8 cellular contexts compared by ENCODE assay signal in genomic region chr21:45154511-45155508, GRCh38.
DNase-seq lines count a peak whose midpoint lies in the region; ATAC-seq and TF ChIP-seq lines count a peak whose summit lies in the region.

No MANE protein-coding gene starts in this region.

- H3K9me2 ChIP-seq in hepatocyte (replicated peaks; ENCODE audit: insufficient read depth) = no peaks in the 10 kb centered on the region

- H3K36me3 Mint-ChIP-seq in naive thymus-derived CD4-positive, alpha-beta T cell = peaks cover 0 to 19% (median 4%) of the 10 kb centered on the region in 5 donors
- H3K36me3 Mint-ChIP-seq in CD14-positive monocyte = no peaks in the 10 kb centered on the region

- H3K4me1 Mint-ChIP-seq in naive thymus-derived CD4-positive, alpha-beta T cell = peaks cover 23 to 55% (median 43%) of the 10 kb centered on the region in 7 donors
- H3K4me1 Mint-ChIP-seq in CD14-positive monocyte = peaks cover 33% of the 10 kb centered on the region

- H3K9me3 Mint-ChIP-seq in naive thymus-derived CD4-positive, alpha-beta T cell = peaks cover 0 to 13% (median 0%) of the 10 kb centered on the region in 11 donors
- H3K9me3 Mint-ChIP-seq in CD14-positive monocyte = peaks cover 0 to 15% (median 11%) of the 10 kb centered on the region in 7 donors

- peak overlapping the region in 7 of 10 donors; percentile 7 to 45 (median 31) for H3K4me3 Mint-ChIP-seq in naive thymus-derived CD4-positive, alpha-beta T cell
- no peak overlapping the region for H3K4me3 Mint-ChIP-seq in CD14-positive monocyte

- no peaks in the 10 kb centered on the region for H4K20me1 ChIP-seq in hepatocyte (ENCODE audit: insufficient read depth, poor library complexity, severe bottlenecking)

- TF ChIP-seq CTCF in hepatocyte (IDR thresholded peaks at IDR 0.05; ENCODE audit: poor library complexity) (no peak), CD14-positive monocyte (IDR thresholded peaks at IDR 0.05) (no peak)

- H3K27ac Mint-ChIP-seq in naive thymus-derived CD4-positive, alpha-beta T cell = peak overlapping the region in 8 of 9 donors; percentile 5 to 84 (median 40)
- peak overlapping the region in 1 of 7 donors; percentile 46 for H3K27ac Mint-ChIP-seq in CD14-positive monocyte

- H3K4me3 ChIP-seq in naive thymus-derived CD4-positive, alpha-beta T cell (ENCODE audit: low read length) = no peak overlapping the region
- no peak overlapping the region for H3K4me3 ChIP-seq in hepatocyte

- H3K4me1 ChIP-seq in naive thymus-derived CD4-positive, alpha-beta T cell (ENCODE audit: control insufficient read depth in 2 of 2, insufficient read depth in 2 of 2, low read length in 2 of 2) = peaks cover 16 to 30% of the 10 kb centered on the region in 2 donors
- no peaks in the 10 kb centered on the region for H3K4me1 ChIP-seq in hepatocyte (ENCODE audit: insufficient read depth)

- H3K27ac ChIP-seq in naive thymus-derived CD4-positive, alpha-beta T cell (ENCODE audit: low read depth, low read length) = no peak overlapping the region
- no peak overlapping the region for H3K27ac ChIP-seq in hepatocyte

- DNase-seq in GM04503 (ENCODE audit: low read depth) = peak; percentile 55
- DNase-seq in NCI-H226 = peak; percentile 63
- DNase-seq in brain pericyte (ENCODE audit: low read depth, low spot score) = peak; percentile 67
- peak in 7 of 9 donors; percentile 32 to 57 (median 45) for DNase-seq in naive thymus-derived CD4-positive, alpha-beta T cell
- no peak for DNase-seq in hepatocyte (ENCODE audit: low spot score)
- no peak for DNase-seq in CD14-positive monocyte (ENCODE audit: low spot score)
- DNase-seq in anterior cingulate cortex (lab: John Stamatoyannopoulos, UW) = no peak

- no peaks in the 10 kb centered on the region for H3K79me2 ChIP-seq in hepatocyte

- CTCF ChIA-PET in naive thymus-derived CD4-positive, alpha-beta T cell (lab: Charles Lee) = no interaction called here

- POLR2A ChIA-PET in naive thymus-derived CD4-positive, alpha-beta T cell (lab: Charles Lee) = no interaction called here

- no peak overlapping the region for H2AFZ ChIP-seq in hepatocyte

- peak; percentile 74 for ATAC-seq in naive thymus-derived CD4-positive, alpha-beta T cell
- ATAC-seq in GM19455 (IDR thresholded peaks at IDR 0.05; ENCODE audit: unreplicated experiment) = no peak

- H3K27me3 Mint-ChIP-seq in naive thymus-derived CD4-positive, alpha-beta T cell = no peaks in the 10 kb centered on the region
- no peaks in the 10 kb centered on the region for H3K27me3 Mint-ChIP-seq in CD14-positive monocyte (ENCODE audit: low read depth in 3 of 3)

- intact Hi-C loops in naive thymus-derived CD4-positive, alpha-beta T cell (cut with micrococcal nuclease) = loop anchor here in 1 of 2 donors (10.0 kb wide), 1 partner anchor 100 kb away; no protein-coding TSS in a partner anchor
- intact Hi-C loops in CD14-positive monocyte (cut with micrococcal nuclease) = no loop called here

- no peaks in the 10 kb centered on the region for H3K36me3 ChIP-seq in naive thymus-derived CD4-positive, alpha-beta T cell (ENCODE audit: control insufficient read depth in 2 of 3, insufficient read depth in 3 of 3, low read length in 3 of 3)
- H3K36me3 ChIP-seq in hepatocyte (replicated peaks; ENCODE audit: insufficient read depth, low read depth) = no peaks in the 10 kb centered on the region

- H3K9me3 ChIP-seq in naive thymus-derived CD4-positive, alpha-beta T cell (ENCODE audit: control insufficient read depth in 2 of 3, low read length in 3 of 3) = no peaks in the 10 kb centered on the region
- H3K9me3 ChIP-seq in hepatocyte (ENCODE audit: low read depth) = no peaks in the 10 kb centered on the region

- 86% methylated on average over 9 of the region's 9 CpGs for WGBS in hepatocyte (ENCODE audit: low lambda C conversion rate, missing lambda C conversion rate)

- no peak overlapping the region for H3K4me2 ChIP-seq in hepatocyte

- no peaks in the 10 kb centered on the region for H3K27me3 ChIP-seq in naive thymus-derived CD4-positive, alpha-beta T cell (ENCODE audit: control insufficient read depth in 2 of 2, insufficient read depth in 2 of 2, low read length in 2 of 2)
- no peaks in the 10 kb centered on the region for H3K27me3 ChIP-seq in hepatocyte

Comparison
In these comparisons a context has a peak if more than half of its experiments do, and no peak if none do; other contexts are left out.
1. DNase-seq: peak in GM04503 (single experiment), NCI-H226 (single experiment), brain pericyte (single experiment) and naive thymus-derived CD4-positive, alpha-beta T cell (7 of 9); none in hepatocyte (single experiment), CD14-positive monocyte (single experiment) and anterior cingulate cortex (0 of 58).
2. H3K4me3 Mint-ChIP-seq: peak in naive thymus-derived CD4-positive, alpha-beta T cell (7 of 10); none in CD14-positive monocyte (0 of 2).